Comparison of ENCODE assay signal across 29 cellular contexts in genomic region chr6:133995758-133996157, GRCh38. TPM values are rescaled to one million over a fixed set of nuclear protein-coding genes. Genes with fewer than 3 reads are reported as not detected.
"Had no signal": no experiment of that assay in that cellular context is flagged by ENCODE, and none has a peak within 500 bp of the region (broad histone marks: within the 10 kb centered on the region; RNA-seq: fewer than 3 reads in every experiment).

No MANE protein-coding gene starts in this region.

- H3K9me3 Mint-ChIP-seq: activated CD4-positive, alpha-beta T cell treated with anti-CD3 and anti-CD28 coated beads, Interleukin-2, amount 10 ng/mL, durations not matched to agents 24 days and 14 days; activated naive CD4-positive, alpha-beta T cell treated with anti-CD3 and anti-CD28 coated beads, Interleukin-2, amount 50 U/mL, for 24 hours; activated T-cell treated with anti-CD3 and anti-CD28 coated beads, Interleukin-2, amount 50 U/mL, for 24 hours; activated T-helper 1 cell treated with anti-CD3 and anti-CD28 coated beads, Interleukin-12 subunit alpha, Interleukin-12 subunit beta, Interleukin-2, Interleukin-4 antibody, amounts not matched to agents 30 ng/mL and 10 ng/mL and 1 ng/mL, durations not matched to agents 14 hours and 24 hours and 36 hours; brain; T-helper 1 cell treated with Interleukin-12 subunit alpha and Interleukin-12 subunit beta and Interleukin-4 antibody, amounts not matched to agents 30 μg/mL and 1 μg/mL, for 36 hours had no signal

- H3K36me3 Mint-ChIP-seq: activated CD8-positive, alpha-beta memory T cell treated with anti-CD3 and anti-CD28 coated beads, Interleukin-2, amount 10 ng/mL, durations not matched to agents 7 days and 5 days; activated naive CD4-positive, alpha-beta T cell treated with anti-CD3 and anti-CD28 coated beads, Interleukin-2, amount 50 U/mL, for 24 hours had no signal

- H3K4me1 ChIP-seq: Peyer's patch had no signal

- ATAC-seq: activated CD8-positive, alpha-beta memory T cell treated with anti-CD3 and anti-CD28 coated beads, Interleukin-2, amount 10 ng/mL, durations not matched to agents 7 days and 5 days; SK-N-SH treated with all-trans-retinoic acid at 6 μM for 48 hours; WTC11 had no signal

- H3K27me3 ChIP-seq: ascending aorta, Peyer's patch, SJSA1 had no signal

- H3K9me3 ChIP-seq: ascending aorta, Peyer's patch, SJSA1 had no signal

- H3K36me3 ChIP-seq: ascending aorta, Peyer's patch, SJSA1 had no signal

- H3K4me3 ChIP-seq: ascending aorta, Peyer's patch, SJSA1 had no signal

- H3K27ac Mint-ChIP-seq: activated CD4-positive, alpha-beta T cell treated with anti-CD3 and anti-CD28 coated beads, Interleukin-2, amount 10 ng/mL, durations not matched to agents 24 days and 14 days; activated CD8-positive, alpha-beta memory T cell treated with anti-CD3 and anti-CD28 coated beads, Interleukin-2, amount 10 ng/mL, durations not matched to agents 7 days and 5 days; activated naive CD4-positive, alpha-beta T cell treated with anti-CD3 and anti-CD28 coated beads, Interleukin-2, amount 50 U/mL, for 24 hours; activated T-cell treated with anti-CD3 and anti-CD28 coated beads, Interleukin-2, amount 50 U/mL, for 24 hours; activated T-helper 1 cell treated with anti-CD3 and anti-CD28 coated beads, Interleukin-12 subunit alpha, Interleukin-12 subunit beta, Interleukin-2, Interleukin-4 antibody, amounts not matched to agents 30 ng/mL and 10 ng/mL and 1 ng/mL, durations not matched to agents 14 hours and 24 hours and 36 hours; brain; T-helper 1 cell treated with Interleukin-12 subunit alpha and Interleukin-12 subunit beta and Interleukin-4 antibody, amounts not matched to agents 30 μg/mL and 1 μg/mL, for 36 hours; WTC11 had no signal

- H3K27ac ChIP-seq: ascending aorta, Peyer's patch had no signal

- H3K4me3 Mint-ChIP-seq: activated CD4-positive, alpha-beta T cell treated with anti-CD3 and anti-CD28 coated beads, Interleukin-2, amount 10 ng/mL, durations not matched to agents 24 days and 14 days; activated CD8-positive, alpha-beta memory T cell treated with anti-CD3 and anti-CD28 coated beads, Interleukin-2, amount 10 ng/mL, durations not matched to agents 7 days and 5 days; activated naive CD4-positive, alpha-beta T cell treated with anti-CD3 and anti-CD28 coated beads, Interleukin-2, amount 50 U/mL, for 24 hours; activated T-cell treated with anti-CD3 and anti-CD28 coated beads, Interleukin-2, amount 50 U/mL, for 24 hours; activated T-helper 1 cell treated with anti-CD3 and anti-CD28 coated beads, Interleukin-12 subunit alpha, Interleukin-12 subunit beta, Interleukin-2, Interleukin-4 antibody, amounts not matched to agents 30 ng/mL and 10 ng/mL and 1 ng/mL, durations not matched to agents 14 hours and 24 hours and 36 hours; brain; T-helper 1 cell treated with Interleukin-12 subunit alpha and Interleukin-12 subunit beta and Interleukin-4 antibody, amounts not matched to agents 30 μg/mL and 1 μg/mL, for 36 hours; WTC11 had no signal

- DNase-seq: activated CD4-positive, alpha-beta T cell treated with anti-CD3 and anti-CD28 coated beads, Interleukin-2, amount 10 ng/mL, durations not matched to agents 24 days and 14 days; activated CD4-positive, alpha-beta T cell treated with anti-CD3 and anti-CD28 coated beads, Interleukin-2, amount 50 U/mL, for 48 hours; activated CD4-positive, CD25-positive, alpha-beta regulatory T cell treated with anti-CD3 and anti-CD28 coated beads, Interleukin-2, amount 50 U/mL, for 72 hours; activated CD8-positive, alpha-beta memory T cell treated with anti-CD3 and anti-CD28 coated beads, Interleukin-2, amount 10 ng/mL, durations not matched to agents 7 days and 5 days; activated effector memory CD4-positive, alpha-beta T cell treated with Interleukin-2 at 50 U/mL for 16 hours; activated naive CD4-positive, alpha-beta T cell; activated T-cell treated with anti-CD3 and anti-CD28 coated beads, Interleukin-2, amount 50 U/mL, for 24 hours; cerebellar nuclear complex; Karpas-422; MM.1S; NCI-H1105; NCI-H1436; NCI-H1694 treated with DMSO at 0.1 percent for 48 hours; NCI-H2029 treated with DMSO at 0.1 percent for 48 hours; NCI-H345; NCI-H510A; NCI-H526 treated with DMSO at 0.1 percent for 48 hours; NCI-H82; Peyer's patch; SHP77; SW 1271 had no signal

- H3K4me1 Mint-ChIP-seq: activated CD8-positive, alpha-beta memory T cell treated with anti-CD3 and anti-CD28 coated beads, Interleukin-2, amount 10 ng/mL, durations not matched to agents 7 days and 5 days; activated naive CD4-positive, alpha-beta T cell treated with anti-CD3 and anti-CD28 coated beads, Interleukin-2, amount 50 U/mL, for 24 hours; brain had no signal

- H3K27me3 Mint-ChIP-seq: activated naive CD4-positive, alpha-beta T cell treated with anti-CD3 and anti-CD28 coated beads, Interleukin-2, amount 50 U/mL, for 24 hours; activated T-cell treated with anti-CD3 and anti-CD28 coated beads, Interleukin-2, amount 50 U/mL, for 24 hours; brain had no signal

RNA-seq across cellular contexts. Expression of gene SLC2A12, which starts 56.7 kb away (rescaled TPM):
- total RNA-seq: activated CD4-positive, alpha-beta T cell treated with anti-CD3 and anti-CD28 coated beads, Interleukin-2, amount 10 ng/mL, durations not matched to agents 24 days and 14 days; activated T-helper 1 cell treated with anti-CD3 and anti-CD28 coated beads, Interleukin-12 subunit alpha, Interleukin-12 subunit beta, Interleukin-2, Interleukin-4 antibody, amounts not matched to agents 30 ng/mL and 10 ng/mL and 1 ng/mL, durations not matched to agents 14 hours and 24 hours and 36 hours; ascending aorta had no signal
